ENCODE assay signal across 8 cellular contexts in genomic region chr2:170813611-170814550, GRCh38. TPM values are rescaled to one million over a fixed set of nuclear protein-coding genes. Genes with fewer than 3 reads are reported as not detected.
A peak's percentile ranks its signal among the peaks of the same experiment; 100 is the strongest.
DNase-seq lines count a peak whose midpoint lies in the region; ATAC-seq lines count a peak whose summit lies in the region.

No MANE protein-coding gene starts in this region.

- no peak for DNase-seq in activated T-cell treated with anti-CD3 and anti-CD28 coated beads, Interleukin-2, amount 50 U/mL, for 24 hours
- DNase-seq in activated T-cell treated with anti-CD3 and anti-CD28 coated beads, Interleukin-2, amount 50 U/mL, for 4 hours: no peak
- DNase-seq in NOMO-1 treated with DMSO at 0.1 percent for 48 hours (lab: John Stamatoyannopoulos, UW; ENCODE audit: unreplicated experiment) (peak; percentile 24), fibroblast of gingiva (ENCODE audit: low read depth) (peak; percentile 27), smooth muscle cell of the brain vasculature (ENCODE audit: low read depth, low spot score) (peak; percentile 24), NCI-H2171 treated with DMSO at 0.1 percent for 48 hours (lab: John Stamatoyannopoulos, UW) (no peak), putamen (ENCODE audit: low spot score) (no peak)

- peaks cover 76% of the 10 kb centered on the region for H3K27me3 Mint-ChIP-seq in activated T-cell treated with anti-CD3 and anti-CD28 coated beads, Interleukin-2, amount 50 U/mL, for 24 hours
- H3K27me3 Mint-ChIP-seq in activated T-cell treated with anti-CD3 and anti-CD28 coated beads, Interleukin-2, amount 50 U/mL, for 4 hours (ENCODE audit: low read depth): peaks cover 71% of the 10 kb centered on the region

- no peaks in the 10 kb centered on the region for H3K36me3 Mint-ChIP-seq in activated T-cell treated with anti-CD3 and anti-CD28 coated beads, Interleukin-2, amount 50 U/mL, for 24 hours (ENCODE audit: low read depth)
- no peaks in the 10 kb centered on the region for H3K36me3 Mint-ChIP-seq in activated T-cell treated with anti-CD3 and anti-CD28 coated beads, Interleukin-2, amount 50 U/mL, for 4 hours (ENCODE audit: insufficient read depth)

- H3K9me3 Mint-ChIP-seq in activated T-cell treated with anti-CD3 and anti-CD28 coated beads, Interleukin-2, amount 50 U/mL, for 24 hours: no peaks in the 10 kb centered on the region
- no peaks in the 10 kb centered on the region for H3K9me3 Mint-ChIP-seq in activated T-cell treated with anti-CD3 and anti-CD28 coated beads, Interleukin-2, amount 50 U/mL, for 4 hours

- peak overlapping the region; percentile 62 for H3K27ac Mint-ChIP-seq in activated T-cell treated with anti-CD3 and anti-CD28 coated beads, Interleukin-2, amount 50 U/mL, for 24 hours

- ATAC-seq in activated T-cell treated with anti-CD3 and anti-CD28 coated beads, Interleukin-2, amount 50 U/mL, for 4 hours: no peak
- ATAC-seq in HG03039 (IDR thresholded peaks at IDR 0.05; ENCODE audit: unreplicated experiment): no peak

- H3K4me1 Mint-ChIP-seq in activated T-cell treated with anti-CD3 and anti-CD28 coated beads, Interleukin-2, amount 50 U/mL, for 24 hours (ENCODE audit: low read depth): peaks cover 47% of the 10 kb centered on the region
- peaks cover 37% of the 10 kb centered on the region for H3K4me1 Mint-ChIP-seq in activated T-cell treated with anti-CD3 and anti-CD28 coated beads, Interleukin-2, amount 50 U/mL, for 4 hours (ENCODE audit: low read depth)

- H3K4me3 Mint-ChIP-seq in activated T-cell treated with anti-CD3 and anti-CD28 coated beads, Interleukin-2, amount 50 U/mL, for 24 hours: no peak overlapping the region
- no peak overlapping the region for H3K4me3 Mint-ChIP-seq in activated T-cell treated with anti-CD3 and anti-CD28 coated beads, Interleukin-2, amount 50 U/mL, for 4 hours

RNA-seq across cellular contexts. Expression of gene GAD1, which starts 2.8 kb away (rescaled TPM):
- 1 to 10 TPM; 1.6 to 2.6 (median 2.5) TPM for total RNA-seq in activated T-cell treated with anti-CD3 and anti-CD28 coated beads, Interleukin-2, amount 50 U/mL, for 4 hours

RNA-seq across cellular contexts. Expression of gene ERICH2, which starts 43.7 kb away (rescaled TPM):
- not detected for total RNA-seq in activated T-cell treated with anti-CD3 and anti-CD28 coated beads, Interleukin-2, amount 50 U/mL, for 4 hours

Comparison
In these comparisons a context has a peak if more than half of its experiments do, and no peak if none do; other contexts are left out.
1. DNase-seq: peak in NOMO-1 treated with DMSO at 0.1 percent for 48 hours (single experiment), fibroblast of gingiva (single experiment) and smooth muscle cell of the brain vasculature (single experiment); none in activated T-cell treated with anti-CD3 and anti-CD28 coated beads, Interleukin-2, amount 50 U/mL, for 24 hours (single experiment), activated T-cell treated with anti-CD3 and anti-CD28 coated beads, Interleukin-2, amount 50 U/mL, for 4 hours (single experiment), NCI-H2171 treated with DMSO at 0.1 percent for 48 hours (single experiment) and putamen (single experiment).